ENCODE assay signal across 8 cellular contexts in the genomic region with DNA sequence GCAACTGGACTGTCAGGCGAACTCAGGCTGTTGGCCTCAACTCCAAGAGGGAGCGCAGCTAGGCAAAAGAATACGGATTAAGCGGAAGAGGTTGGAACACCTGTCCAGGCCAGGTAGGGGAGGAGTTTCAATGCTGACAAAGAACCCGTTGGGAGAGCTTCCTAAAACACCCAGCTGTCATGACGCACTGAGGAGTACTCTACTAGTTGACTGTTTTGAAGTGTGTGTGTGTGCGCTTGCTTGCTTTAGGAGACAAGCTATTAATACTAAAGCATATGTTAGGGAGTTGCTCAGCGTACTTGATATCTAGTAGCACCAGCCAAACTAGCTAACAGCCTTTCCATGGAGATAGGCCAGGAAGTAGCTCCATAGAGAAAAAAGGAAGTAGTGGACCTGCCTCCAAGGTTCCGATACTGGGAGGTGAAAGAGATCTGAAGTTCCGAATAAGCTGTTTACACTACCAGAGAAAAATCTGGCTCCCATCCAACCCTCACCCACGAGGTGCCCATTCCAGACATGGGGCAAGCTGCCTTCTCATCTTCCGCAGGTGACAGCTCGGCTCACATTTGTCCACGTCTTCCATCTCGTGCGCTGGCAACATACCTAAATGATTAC. TPM values are rescaled to one million over a fixed set of nuclear protein-coding genes. Genes with fewer than 3 reads are reported as not detected.
A peak's percentile ranks its signal among the peaks of the same experiment; 100 is the strongest.
DNase-seq lines count a peak whose midpoint lies in the region; ATAC-seq and TF ChIP-seq lines count a peak whose summit lies in the region.

No MANE protein-coding gene starts in this region.

- in situ Hi-C loops in G401 (cut with HindIII; ENCODE audit: low sequenced_read_pairs): no loop called here

- no peaks in the 10 kb centered on the region for H3K9me3 Mint-ChIP-seq in activated T-cell treated with anti-CD3 and anti-CD28 coated beads, Interleukin-2, amount 50 U/mL, for 4 hours

- CTCF ChIA-PET in GM10248 (lab: Yijun Ruan, JAX): interaction anchor here (0.9 to 1.3 kb wide), 4 partner anchors 28 to 367 kb away, joined by 3 to 4 read pairs (median 4); no protein-coding TSS in a partner anchor

- intact Hi-C loops in left cardiac atrium (cut with DNase I): loop anchor here in 1 of 2 donors (5.0 to 10.0 kb wide), 2 partner anchors 108 to 400 kb away; no protein-coding TSS in a partner anchor

- no peaks in the 10 kb centered on the region for H3K36me3 ChIP-seq in rectal smooth muscle tissue (ENCODE audit: control insufficient read depth, insufficient read depth, low read length)

- no peak for TF ChIP-seq CTCF in GM10248 (IDR thresholded peaks at IDR 0.05; ENCODE audit: control extremely low read depth, extremely low read depth, low read depth, missing control alignments)

- no peaks in the 10 kb centered on the region for H3K27me3 ChIP-seq in rectal smooth muscle tissue (ENCODE audit: control insufficient read depth, insufficient read depth, low read length)

- POLR2A ChIA-PET in GM10248 (lab: Yijun Ruan, JAX): no interaction called here

- ATAC-seq in activated T-cell treated with anti-CD3 and anti-CD28 coated beads, Interleukin-2, amount 50 U/mL, for 4 hours: no peak
- ATAC-seq in left cardiac atrium (peak in 1 of 2 donors; percentile 5), GM18511 (IDR thresholded peaks at IDR 0.05; ENCODE audit: unreplicated experiment) (no peak)

- H3K36me3 Mint-ChIP-seq in activated T-cell treated with anti-CD3 and anti-CD28 coated beads, Interleukin-2, amount 50 U/mL, for 4 hours (ENCODE audit: insufficient read depth): no peaks in the 10 kb centered on the region

- H3K9ac ChIP-seq in rectal smooth muscle tissue (ENCODE audit: low read length): no peak overlapping the region

- DNase-seq in G401 (ENCODE audit: low spot score) (peak; percentile 65), NCI-H2029 treated with DMSO at 0.1 percent for 48 hours (lab: John Stamatoyannopoulos, UW) (peak; percentile 95), left cardiac atrium (peak; percentile 34), GM10248 (ENCODE audit: extremely low spot score) (no peak)
- no peak for DNase-seq in activated T-cell treated with anti-CD3 and anti-CD28 coated beads, Interleukin-2, amount 50 U/mL, for 4 hours
- DNase-seq in activated CD4-positive, CD25-positive, alpha-beta regulatory T cell treated with anti-CD3 and anti-CD28 coated beads, Interleukin-2, amount 50 U/mL, for 72 hours: no peak

- H3K4me1 Mint-ChIP-seq in activated T-cell treated with anti-CD3 and anti-CD28 coated beads, Interleukin-2, amount 50 U/mL, for 4 hours (ENCODE audit: low read depth): peaks cover 19% of the 10 kb centered on the region

- no peak overlapping the region for H3K27ac ChIP-seq in rectal smooth muscle tissue (ENCODE audit: low read depth, low read length)

- H3K4me3 Mint-ChIP-seq in activated T-cell treated with anti-CD3 and anti-CD28 coated beads, Interleukin-2, amount 50 U/mL, for 4 hours: peak overlapping the region; percentile 86

- H3K4me3 ChIP-seq in rectal smooth muscle tissue (ENCODE audit: low read length): peak overlapping the region; percentile 74

- H3K27me3 Mint-ChIP-seq in activated T-cell treated with anti-CD3 and anti-CD28 coated beads, Interleukin-2, amount 50 U/mL, for 4 hours (ENCODE audit: low read depth): peaks cover 47% of the 10 kb centered on the region

- H3K4me1 ChIP-seq in rectal smooth muscle tissue (ENCODE audit: control insufficient read depth, insufficient read depth, low read length): no peaks in the 10 kb centered on the region

RNA-seq across cellular contexts. Expression of a gene that starts 1.0 kb away (rescaled TPM):
- total RNA-seq in G401 (2014; rRNA removed; shearing (Covaris generic)): 5.6 and 9.2 TPM in 2 replicates
- 1 to 10 TPM; 1.2 to 3.0 (median 1.9) TPM for total RNA-seq in activated T-cell treated with anti-CD3 and anti-CD28 coated beads, Interleukin-2, amount 50 U/mL, for 4 hours
- total RNA-seq in left cardiac atrium: 10 to 100 TPM; 18.0 to 20.9 TPM

Comparison
In these comparisons a context has a peak if more than half of its experiments do, and no peak if none do; other contexts are left out.
1. DNase-seq: peak in G401 (single experiment), NCI-H2029 treated with DMSO at 0.1 percent for 48 hours (single experiment) and left cardiac atrium (single experiment); none in activated T-cell treated with anti-CD3 and anti-CD28 coated beads, Interleukin-2, amount 50 U/mL, for 4 hours (single experiment), GM10248 (single experiment) and activated CD4-positive, CD25-positive, alpha-beta regulatory T cell treated with anti-CD3 and anti-CD28 coated beads, Interleukin-2, amount 50 U/mL, for 72 hours (single experiment).